In the genomic region with DNA sequence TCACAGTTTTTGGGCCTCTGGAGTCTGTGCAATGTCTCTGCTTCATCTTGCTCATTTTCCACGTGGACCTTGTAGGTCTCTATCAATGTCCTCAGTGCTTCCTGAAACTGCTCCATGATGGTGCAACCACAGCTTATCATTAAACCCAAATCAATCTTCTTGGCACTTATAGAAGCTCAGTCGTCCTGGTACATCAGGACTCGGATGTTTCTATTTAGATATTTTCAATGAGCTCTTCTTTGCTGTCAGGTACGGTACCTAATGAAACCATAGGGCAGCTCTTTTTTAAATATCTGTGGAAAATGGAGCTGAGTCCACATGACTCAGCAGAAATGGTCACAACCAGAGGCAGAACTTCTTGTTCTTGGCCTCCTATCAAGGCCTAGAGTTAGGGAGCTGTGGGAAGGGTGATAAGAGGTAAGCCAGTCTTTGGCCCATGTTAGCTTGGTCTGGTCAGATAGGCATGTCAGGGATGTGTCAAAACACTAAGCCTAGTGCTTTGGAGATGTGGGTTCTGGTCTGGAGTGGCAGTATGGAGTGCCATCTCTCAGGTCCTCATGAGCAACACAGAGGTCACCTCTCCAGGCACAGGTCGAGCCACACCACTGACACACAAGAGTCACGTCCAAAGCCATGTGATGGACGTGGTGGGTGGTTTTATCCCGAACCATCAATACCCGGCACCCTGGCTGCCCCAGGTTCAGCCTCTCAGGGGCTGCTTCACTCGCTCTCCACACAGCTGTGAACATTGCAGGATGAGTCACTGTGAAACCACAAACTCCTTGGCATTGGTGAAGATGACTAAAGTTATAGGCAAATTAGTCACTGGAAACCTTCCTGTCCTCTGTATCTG, we compare ENCODE assay signal across 8 cellular contexts.
DNase-seq lines count a peak whose midpoint lies in the region; ATAC-seq and TF ChIP-seq lines count a peak whose summit lies in the region.

No MANE protein-coding gene starts in this region.

- no peaks in the 10 kb centered on the region for H3K79me2 ChIP-seq in SU-DHL-6 (ENCODE audit: insufficient read depth, low read length)

- H3K36me3 Mint-ChIP-seq in progenitor cell of endocrine pancreas (ENCODE audit: insufficient read depth), result peaks cover 3% of the 10 kb centered on the region

- no peak overlapping the region for H2AFZ ChIP-seq in SU-DHL-6 (ENCODE audit: low read depth, low read length, severe bottlenecking)

- H3K4me3 ChIP-seq in AG10803 (ENCODE audit: low read length) (no peak overlapping the region), SU-DHL-6 (ENCODE audit: insufficient read depth, low read length, poor library complexity, severe bottlenecking) (no peak overlapping the region), left lung (no peak overlapping the region)

- DNase-seq in AG10803 (ENCODE audit: low read depth), result peak; percentile 96
- DNase-seq in amniotic stem cell (lab: John Stamatoyannopoulos, UW), result peak; percentile 94
- peak; percentile 52 to 75 for DNase-seq in left lung
- peak; percentile 36 for DNase-seq in stimulated activated CD8-positive, alpha-beta memory T cell treated with anti-CD3 and anti-CD28 coated beads, Interleukin-4, amount 100 ng/mL, for 24 hours (ENCODE audit: low read depth)
- DNase-seq in progenitor cell of endocrine pancreas (ENCODE audit: low spot score, unreplicated experiment), result no peak

- H3K9me3 Mint-ChIP-seq in progenitor cell of endocrine pancreas (ENCODE audit: low read depth), result no peaks in the 10 kb centered on the region

- no peak overlapping the region for H3K27ac Mint-ChIP-seq in progenitor cell of endocrine pancreas

- H3K4me2 ChIP-seq in SU-DHL-6 (ENCODE audit: low read depth, low read length, poor library complexity, severe bottlenecking), result peak overlapping the region; percentile 30

- H3K9ac ChIP-seq in SU-DHL-6 (ENCODE audit: low read length), result no peak overlapping the region

- no peaks in the 10 kb centered on the region for H3K9me3 ChIP-seq in SU-DHL-6 (ENCODE audit: insufficient read depth, low read length)
- no peaks in the 10 kb centered on the region for H3K9me3 ChIP-seq in left lung

- H3K4me3 Mint-ChIP-seq in progenitor cell of endocrine pancreas (ENCODE audit: low read depth), result no peak overlapping the region

- H3K4me1 Mint-ChIP-seq in progenitor cell of endocrine pancreas (ENCODE audit: low read depth), result peaks cover 8% of the 10 kb centered on the region

- H3K27ac ChIP-seq in SU-DHL-6 (ENCODE audit: low read depth, low read length) (peak overlapping the region; percentile 46; the same call in 1 of the 2 replicates), left lung (peak overlapping the region; percentile 36 to 66)

- H3K27me3 ChIP-seq in SU-DHL-6 (ENCODE audit: low read length) (no peaks in the 10 kb centered on the region), left lung (no peaks in the 10 kb centered on the region)

- no peaks in the 10 kb centered on the region for H3K36me3 ChIP-seq in SU-DHL-6 (ENCODE audit: low read length)
- peaks cover 0 to 57% of the 10 kb centered on the region in 2 donors for H3K36me3 ChIP-seq in left lung

- no peaks in the 10 kb centered on the region for H3K9me2 ChIP-seq in SU-DHL-6 (replicated peaks; ENCODE audit: insufficient read depth, low read length)

- peak; percentile 78 for ATAC-seq in GM19372 (IDR thresholded peaks at IDR 0.05; ENCODE audit: low read depth, unreplicated experiment)
- ATAC-seq in HG03442 (IDR thresholded peaks at IDR 0.05; ENCODE audit: unreplicated experiment), result peak; percentile 84
- ATAC-seq in left lung, result peak; percentile 87

- no peaks in the 10 kb centered on the region for H3K27me3 Mint-ChIP-seq in progenitor cell of endocrine pancreas

- peaks cover 4% of the 10 kb centered on the region; the same call in 1 of the 2 replicates for H3F3A ChIP-seq in SU-DHL-6 (ENCODE audit: insufficient read depth)

- peaks cover 15 to 40% of the 10 kb centered on the region in 2 donors for H3K4me1 ChIP-seq in left lung

- intact Hi-C loops in left lung (cut with DNase I), result no loop called here

- TF ChIP-seq CTCF in AG10803 (conservative IDR thresholded peaks at IDR 0.05; ENCODE audit: low read length) (no peak), SU-DHL-6 (IDR thresholded peaks at IDR 0.05; ENCODE audit: insufficient read depth, low read length, poor library complexity, severe bottlenecking) (no peak), left lung (IDR thresholded peaks at IDR 0.05) (no peak), progenitor cell of endocrine pancreas (IDR thresholded peaks at IDR 0.05; ENCODE audit: unreplicated experiment) (no peak)

- H4K20me1 ChIP-seq in SU-DHL-6 (ENCODE audit: low read depth, low read length), result no peaks in the 10 kb centered on the region
